Comparison of ENCODE assay signal across 8 cellular contexts in genomic region chr18:68676913-68677312, GRCh38. TPM values are rescaled to one million over a fixed set of nuclear protein-coding genes. Genes with fewer than 3 reads are reported as not detected.
DNase-seq lines count a peak whose midpoint lies in the region; ATAC-seq lines count a peak whose summit lies in the region.

No MANE protein-coding gene starts in this region.

- no peak overlapping the region for H3K4me3 Mint-ChIP-seq in activated naive CD8-positive, alpha-beta T cell
- no peak overlapping the region for H3K4me3 Mint-ChIP-seq in activated naive CD8-positive, alpha-beta T cell treated with anti-CD3 and anti-CD28 coated beads for 36 hours
- H3K4me3 Mint-ChIP-seq in stimulated activated naive CD8-positive, alpha-beta T cell treated with anti-CD3 and anti-CD28 coated beads, Interleukin-15, amount 100 ng/mL, for 72 hours = no peak overlapping the region

- H3K27me3 Mint-ChIP-seq in activated naive CD8-positive, alpha-beta T cell = no peaks in the 10 kb centered on the region
- H3K27me3 Mint-ChIP-seq in activated naive CD8-positive, alpha-beta T cell treated with anti-CD3 and anti-CD28 coated beads for 36 hours = no peaks in the 10 kb centered on the region
- no peaks in the 10 kb centered on the region for H3K27me3 Mint-ChIP-seq in stimulated activated naive CD8-positive, alpha-beta T cell treated with anti-CD3 and anti-CD28 coated beads, Interleukin-15, amount 100 ng/mL, for 72 hours

- peaks cover 7% of the 10 kb centered on the region for H3K36me3 Mint-ChIP-seq in activated naive CD8-positive, alpha-beta T cell
- peaks cover 7% of the 10 kb centered on the region for H3K36me3 Mint-ChIP-seq in activated naive CD8-positive, alpha-beta T cell treated with anti-CD3 and anti-CD28 coated beads for 36 hours

- H3K9me3 Mint-ChIP-seq in activated naive CD8-positive, alpha-beta T cell (ENCODE audit: low read depth) = no peaks in the 10 kb centered on the region
- H3K9me3 Mint-ChIP-seq in activated naive CD8-positive, alpha-beta T cell treated with anti-CD3 and anti-CD28 coated beads for 36 hours = no peaks in the 10 kb centered on the region
- H3K9me3 Mint-ChIP-seq in stimulated activated naive CD8-positive, alpha-beta T cell treated with anti-CD3 and anti-CD28 coated beads, Interleukin-15, amount 100 ng/mL, for 72 hours = no peaks in the 10 kb centered on the region

- no peaks in the 10 kb centered on the region for H3K4me1 Mint-ChIP-seq in activated naive CD8-positive, alpha-beta T cell (ENCODE audit: low read depth)
- no peaks in the 10 kb centered on the region for H3K4me1 Mint-ChIP-seq in activated naive CD8-positive, alpha-beta T cell treated with anti-CD3 and anti-CD28 coated beads for 36 hours
- no peaks in the 10 kb centered on the region for H3K4me1 Mint-ChIP-seq in stimulated activated naive CD8-positive, alpha-beta T cell treated with anti-CD3 and anti-CD28 coated beads, Interleukin-15, amount 100 ng/mL, for 72 hours

- H3K27ac Mint-ChIP-seq in activated naive CD8-positive, alpha-beta T cell = peak overlapping the region; percentile 62
- no peak overlapping the region for H3K27ac Mint-ChIP-seq in activated naive CD8-positive, alpha-beta T cell treated with anti-CD3 and anti-CD28 coated beads for 36 hours
- H3K27ac Mint-ChIP-seq in stimulated activated naive CD8-positive, alpha-beta T cell treated with anti-CD3 and anti-CD28 coated beads, Interleukin-15, amount 100 ng/mL, for 72 hours = no peak overlapping the region

- peak; percentile 98 for ATAC-seq in HG02798 (IDR thresholded peaks at IDR 0.05; ENCODE audit: poor library complexity, unreplicated experiment)
- ATAC-seq in stimulated activated naive CD8-positive, alpha-beta T cell treated with anti-CD3 and anti-CD28 coated beads, Interleukin-15, amount 100 ng/mL, for 72 hours = peak; percentile 40

- DNase-seq in activated naive CD8-positive, alpha-beta T cell treated with anti-CD3 and anti-CD28 coated beads for 36 hours = no peak
- peak; percentile 13 for DNase-seq in RPMI8226
- DNase-seq in stimulated activated naive CD8-positive, alpha-beta T cell treated with anti-CD3 and anti-CD28 coated beads, Interleukin-15, amount 100 ng/mL, for 72 hours = no peak
- DNase-seq in DMS153 treated with DMSO at 0.1 percent for 48 hours (lab: John Stamatoyannopoulos, UW; ENCODE audit: unreplicated experiment) = no peak
- DNase-seq in NCI-H2171 (lab: John Stamatoyannopoulos, UW) = no peak
- no peak for DNase-seq in NCI-H1048 (lab: John Stamatoyannopoulos, UW)

RNA-seq across cellular contexts. Expression of gene TMX3, which starts 38.0 kb away (rescaled TPM):
- total RNA-seq in activated naive CD8-positive, alpha-beta T cell treated with anti-CD3 and anti-CD28 coated beads for 36 hours = 10 to 100 TPM; 40.8 to 49.8 TPM
